9 cellular contexts compared by ENCODE assay signal in the genomic region with DNA sequence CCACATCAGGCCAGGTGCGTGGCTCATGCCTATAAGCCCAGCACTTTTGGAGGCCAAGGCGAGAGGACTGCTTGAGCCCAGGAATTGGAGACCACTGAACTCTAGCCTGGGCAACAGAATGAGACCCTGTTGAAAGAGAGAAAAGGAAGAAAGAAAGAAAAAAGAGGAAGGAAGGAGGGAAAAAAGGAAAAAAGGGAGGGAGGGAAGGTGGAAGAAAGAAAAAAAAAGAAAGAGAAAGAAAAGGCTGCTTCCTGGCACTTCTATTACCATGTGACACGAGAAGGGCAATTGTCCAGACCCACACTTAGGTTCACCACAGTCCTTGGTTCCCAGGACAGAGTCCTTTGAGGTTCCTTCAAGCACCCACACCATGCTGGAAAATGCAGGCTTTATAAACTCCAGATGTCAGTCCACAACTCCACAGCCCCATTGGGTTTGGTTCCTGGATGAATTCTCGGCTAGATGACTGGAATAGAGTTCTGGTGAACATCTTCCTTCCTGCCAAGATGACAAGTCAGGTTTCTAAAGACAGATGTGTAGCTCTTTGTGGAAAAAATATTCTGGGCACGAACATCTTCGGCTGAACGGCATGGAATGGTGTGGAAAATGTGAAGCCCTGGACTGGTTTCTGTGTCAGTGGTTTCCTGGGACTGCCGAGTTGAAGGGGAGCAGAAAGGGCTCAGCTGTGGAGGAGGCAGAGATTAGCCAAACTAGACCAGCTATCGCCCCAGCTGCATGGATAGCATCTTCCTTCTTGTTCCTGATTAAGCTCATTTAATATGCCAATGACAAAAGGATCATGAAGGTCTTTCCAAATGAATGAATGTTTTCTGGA. TPM values are rescaled to one million over a fixed set of nuclear protein-coding genes. Genes with fewer than 3 reads are reported as not detected.
DNase-seq lines count a peak whose midpoint lies in the region; ATAC-seq, FAIRE-seq and TF ChIP-seq lines count a peak whose summit lies in the region.
"Had no signal": no experiment of that assay in that cellular context is flagged by ENCODE, and none has a peak within 500 bp of the region (broad histone marks: within the 10 kb centered on the region; RNA-seq: fewer than 3 reads in every experiment).

No MANE protein-coding gene starts in this region.

- H3K27me3 ChIP-seq in K562 (ENCODE audit: control insufficient read depth in 2 of 2, insufficient read depth in 2 of 2, low read length in 2 of 2) (no peaks in the 10 kb centered on the region; a peak in 1 of 5 replicates), osteoblast (ENCODE audit: insufficient read depth, low read length) (no peaks in the 10 kb centered on the region), WERI-Rb-1 (ENCODE audit: insufficient read depth, low read depth, severe bottlenecking) (peaks cover 43% of the 10 kb centered on the region)

- no peaks in the 10 kb centered on the region for H3K9me1 ChIP-seq in K562 (ENCODE audit: control insufficient read depth, insufficient read depth, low read length)

- H3K4me3 ChIP-seq in K562: no peak overlapping the region
- H3K4me3 ChIP-seq in osteoblast (ENCODE audit: insufficient read depth, low read length): no peak overlapping the region
- H3K4me3 ChIP-seq in WERI-Rb-1 (ENCODE audit: low read depth, low read length): no peak overlapping the region

- no peaks in the 10 kb centered on the region for H3K36me3 Mint-ChIP-seq in glutamatergic neuron (ENCODE audit: unreplicated experiment)

- in situ Hi-C loops in K562 (cut with MboI): loop anchor here (10.0 kb wide), 1 partner anchor 128 kb away; no protein-coding TSS in a partner anchor

- peak; percentile 86 for DNase-seq in GM04503 (ENCODE audit: low read depth)
- no peak for DNase-seq in K562 (ENCODE audit: extremely low read depth in 1 of 4, low spot score in 3 of 4)
- peak; percentile 78 for DNase-seq in osteoblast (ENCODE audit: insufficient read length, low spot score, missing footprints)
- no peak for DNase-seq in WERI-Rb-1
- no peak for DNase-seq in ureter (ENCODE audit: low spot score)
- DNase-seq in glutamatergic neuron: no peak
- no peak for DNase-seq in NCI-H2081 treated with DMSO at 0.1 percent for 48 hours (lab: John Stamatoyannopoulos, UW)

- H3K27me3 Mint-ChIP-seq in glutamatergic neuron (ENCODE audit: unreplicated experiment): no peaks in the 10 kb centered on the region

- no TSS peak for BruUV-seq in K562 (replicated peaks; lab: Mats Ljungman, UMichigan)

- H3K4me1 ChIP-seq in K562 (replicated peaks in 1 of 2; ENCODE audit: control insufficient read depth in 2 of 2, insufficient read depth in 2 of 2, low read length in 2 of 2) (peaks cover 0 to 5% of the 10 kb centered on the region in 2 experiments; a peak in 2 of 5 replicates), osteoblast (ENCODE audit: insufficient read depth, low read length) (peaks cover 19% of the 10 kb centered on the region)

- TF ChIP-seq POLR2A in K562 (conservative IDR thresholded peaks at IDR 0.05): no peak

- H3K27ac ChIP-seq in K562 (ENCODE audit: extremely low read depth, low read depth, low read length) (no peak overlapping the region), osteoblast (ENCODE audit: low read depth, low read length) (peak overlapping the region; percentile 73), WERI-Rb-1 (no peak overlapping the region)

- peaks cover 2% of the 10 kb centered on the region for H3K9me3 Mint-ChIP-seq in glutamatergic neuron (ENCODE audit: unreplicated experiment)

- intact Hi-C loops in K562 (cut with micrococcal nuclease): loop anchor here (1.0 kb wide), 1 partner anchor 127 kb away; no protein-coding TSS in a partner anchor

- CTCF ChIA-PET in K562 (lab: Yijun Ruan, JAX; ENCODE audit: low intra/inter-chr PET ratio): interaction anchor here (1.5 kb wide), 1 partner anchor 128 kb away, joined by 4 read pairs; no protein-coding TSS in a partner anchor

- H2AFZ ChIP-seq in K562 (ENCODE audit: low read depth, low read length): no peak overlapping the region
- no peak overlapping the region for H2AFZ ChIP-seq in osteoblast (ENCODE audit: low read length)

- H3K9me3 ChIP-seq in K562 (replicated peaks; ENCODE audit: control insufficient read depth, insufficient read depth, low read depth, low read length) (no peaks in the 10 kb centered on the region), osteoblast (ENCODE audit: low read depth, low read length) (no peaks in the 10 kb centered on the region), WERI-Rb-1 (ENCODE audit: severe bottlenecking) (no peaks in the 10 kb centered on the region)

- no peak overlapping the region for H3K27ac Mint-ChIP-seq in glutamatergic neuron (ENCODE audit: unreplicated experiment)

- WGBS in K562 (ENCODE audit: insufficient coverage, low coverage, missing lambda C conversion rate): 7% methylated on average over 9 of the region's 9 CpGs

- H3K9ac ChIP-seq in K562 (ENCODE audit: insufficient read depth in 1 of 2, low read depth in 2 of 2, low read length in 2 of 2): no peak overlapping the region

- H4K20me1 ChIP-seq in K562 (replicated peaks; ENCODE audit: control insufficient read depth, insufficient read depth, low read length): no peaks in the 10 kb centered on the region
- no peaks in the 10 kb centered on the region for H4K20me1 ChIP-seq in osteoblast (ENCODE audit: insufficient read depth, low read length)

- no peak overlapping the region for H3K4me2 ChIP-seq in K562 (ENCODE audit: insufficient read depth, low read length)
- peak overlapping the region; percentile 54 for H3K4me2 ChIP-seq in osteoblast (ENCODE audit: insufficient read depth, low read length)

- H3K36me3 ChIP-seq in K562 (ENCODE audit: control insufficient read depth, insufficient read depth, low read length) (no peaks in the 10 kb centered on the region), osteoblast (ENCODE audit: insufficient read depth, low read length) (peaks cover 68% of the 10 kb centered on the region), WERI-Rb-1 (no peaks in the 10 kb centered on the region)

- TF ChIP-seq EP300 in K562 (IDR thresholded peaks at IDR 0.05; ENCODE audit: low read length): no peak

- no peaks in the 10 kb centered on the region for H3K4me1 Mint-ChIP-seq in glutamatergic neuron (ENCODE audit: low read depth, unreplicated experiment)

- POLR2A ChIA-PET in K562 (lab: Yijun Ruan, JAX): interaction anchor here (0.6 to 1.5 kb wide), 7 partner anchors 9 to 237 kb away, joined by 3 to 8 read pairs (median 4); no protein-coding TSS in a partner anchor

- no peaks in the 10 kb centered on the region for H3K79me2 ChIP-seq in K562 (ENCODE audit: control insufficient read depth, insufficient read depth, low read length)
- peaks cover 46% of the 10 kb centered on the region for H3K79me2 ChIP-seq in osteoblast (ENCODE audit: insufficient read depth, low read length)

- no peak for FAIRE-seq in K562 (lab: Jason Lieb, UNC)
- FAIRE-seq: endometrium had no signal

- H3K4me3 Mint-ChIP-seq in glutamatergic neuron (ENCODE audit: unreplicated experiment): no peak overlapping the region

- ATAC-seq in HG02870 (IDR thresholded peaks at IDR 0.05; ENCODE audit: unreplicated experiment) (peak; percentile 6), K562 (peak; percentile 24)

- TF ChIP-seq RAD21 in K562 (CRISPR knock-in tag; conservative IDR thresholded peaks at IDR 0.05 in 1 of 2, IDR thresholded peaks at IDR 0.05 in 1 of 2): no peak

- TF ChIP-seq CTCF in K562 (IDR thresholded peaks at IDR 0.05 in 2 of 3, conservative IDR thresholded peaks at IDR 0.05 in 1 of 3; ENCODE audit: insufficient read depth in 2 of 3, low read depth in 1 of 3, low read length in 3 of 3) (no peak), osteoblast (IDR thresholded peaks at IDR 0.05; ENCODE audit: extremely low read depth, low read depth, low read length) (no peak), WERI-Rb-1 (IDR thresholded peaks at IDR 0.05; ENCODE audit: low read depth, low read length) (no peak), glutamatergic neuron (IDR thresholded peaks at IDR 0.05; ENCODE audit: partially characterized antibody, unreplicated experiment) (no peak)

TF ChIP-seq in K562, 482 proteins besides CTCF, POLR2A, EP300 and RAD21:
- TF ChIP-seq ARNT (IDR thresholded peaks at IDR 0.05) (no peak), RBM39 (optimal IDR thresholded peaks at IDR 0.05; ENCODE audit: low read depth, low read length) (no peak), ELF1 (tag; IDR thresholded peaks at IDR 0.05) (0 out of 2 replicates have a peak, but pooled peaks have one; percentile 11)
- TF ChIP-seq, protein P1, sequence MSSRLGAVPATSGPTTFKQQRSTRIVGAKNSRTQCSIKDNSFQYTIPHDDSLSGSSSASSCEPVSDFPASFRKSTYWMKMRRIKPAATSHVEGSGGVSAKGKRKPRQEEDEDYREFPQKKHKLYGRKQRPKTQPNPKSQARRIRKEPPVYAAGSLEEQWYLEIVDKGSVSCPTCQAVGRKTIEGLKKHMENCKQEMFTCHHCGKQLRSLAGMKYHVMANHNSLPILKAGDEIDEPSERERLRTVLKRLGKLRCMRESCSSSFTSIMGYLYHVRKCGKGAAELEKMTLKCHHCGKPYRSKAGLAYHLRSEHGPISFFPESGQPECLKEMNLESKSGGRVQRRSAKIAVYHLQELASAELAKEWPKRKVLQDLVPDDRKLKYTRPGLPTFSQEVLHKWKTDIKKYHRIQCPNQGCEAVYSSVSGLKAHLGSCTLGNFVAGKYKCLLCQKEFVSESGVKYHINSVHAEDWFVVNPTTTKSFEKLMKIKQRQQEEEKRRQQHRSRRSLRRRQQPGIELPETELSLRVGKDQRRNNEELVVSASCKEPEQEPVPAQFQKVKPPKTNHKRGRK (tag; IDR thresholded peaks at IDR 0.05): peak; percentile 85
TF ChIP-seq in K562: peak in this region for 2.

RNA-seq across cellular contexts. Expression of a gene that starts 32.5 kb away (rescaled TPM):
- not detected in 2 replicates for total RNA-seq in K562 (2011; cell fraction: chromatin; rRNA removed; ENCODE audit: low replicate concordance)
- total RNA-seq in K562 (2011; cell fraction: nucleolus; rRNA removed): not detected in 2 replicates
- not detected in 2 replicates for total RNA-seq in K562 (2011; cell fraction: nucleoplasm; rRNA removed)
- total RNA-seq in K562 (2014; rRNA removed): not detected in 2 replicates
- total RNA-seq in K562 (2014; rRNA removed; fragmentation: Illumina TruSeq; extraction: Trizol): not detected in 2 replicates
- not detected in 2 replicates for total RNA-seq in K562 (2015; rRNA removed; fragmentation: Illumina TruSeq; extraction: Trizol)
- 0.13 and 0.25 TPM in 2 replicates for total RNA-seq in K562 (2021)
- polyA plus RNA-seq in K562 (2011; rRNA removed): 0.01 TPM in 1 of 2 replicates, not detected in the other
- not detected in 2 replicates for polyA plus RNA-seq in K562 (2011; cell fraction: cytosol; rRNA removed)
- polyA plus RNA-seq in K562 (2011; cell fraction: nucleus; rRNA removed): not detected in 2 replicates
- polyA plus RNA-seq in K562 (2012): 0.12 TPM in 1 of 2 replicates, not detected in the other
- not detected in 2 replicates for polyA plus RNA-seq in K562 (2014; fragmentation: Illumina TruSeq; extraction: Trizol)
- polyA plus RNA-seq in K562 (2014; fragmentation: Nextera tagmentation; extraction: Ambion mirVana): not detected
- not detected in 2 replicates for polyA plus RNA-seq in K562 (2014; rRNA removed)
- not detected in 2 replicates for polyA minus RNA-seq in K562 (2011; rRNA and poly(A)+ RNA removed)
- polyA minus RNA-seq in K562 (2011; cell fraction: cytosol; rRNA and poly(A)+ RNA removed): not detected in 2 replicates
- polyA minus RNA-seq in K562 (2011; cell fraction: nucleus; rRNA and poly(A)+ RNA removed): not detected in 2 replicates
- total RNA-seq in osteoblast: 219 and 280 TPM in 2 replicates
- 22.8 TPM for total RNA-seq in ureter
- 0.29 TPM for total RNA-seq in glutamatergic neuron (ENCODE audit: unreplicated experiment)

Comparison
In these comparisons a context has a peak if more than half of its experiments do, and no peak if none do; other contexts are left out.
1. DNase-seq: peak in GM04503 (single experiment) and osteoblast (single experiment); none in K562 (0 of 4), WERI-Rb-1 (single experiment), ureter (single experiment), glutamatergic neuron (single experiment) and NCI-H2081 treated with DMSO at 0.1 percent for 48 hours (single experiment).
2. RNA of a gene that starts 32.5 kb away (total RNA-seq): 219 to 280 TPM in osteoblast and 22.8 TPM in ureter (single experiment); 0.29 TPM in glutamatergic neuron (single experiment) and 0.13 to 0.25 TPM in K562; every median in the first group is over 10 times any median in the second.